In genomic region chr4:77465271-77465670, GRCh38 we compare ENCODE assay signal across 9 cellular contexts.
DNase-seq lines count a peak whose midpoint lies in the region; ATAC-seq and TF ChIP-seq lines count a peak whose summit lies in the region.
"Had no signal": no experiment of that assay in that cellular context is flagged by ENCODE, and none has a peak within 500 bp of the region (broad histone marks: within the 10 kb centered on the region; RNA-seq: fewer than 3 reads in every experiment).

No MANE protein-coding gene starts in this region.

- no peak for TF ChIP-seq CTCF in NB4 (IDR thresholded peaks at IDR 0.05; ENCODE audit: low read depth, low read length)
- TF ChIP-seq CTCF in fibroblast of pulmonary artery (IDR thresholded peaks at IDR 0.05; ENCODE audit: low read length, missing control alignments): peak; percentile 49

- TF ChIP-seq POLR2A in NB4 (IDR thresholded peaks at IDR 0.05; ENCODE audit: extremely low read depth, insufficient read length): no peak

- no peak for ATAC-seq in GM21381 (IDR thresholded peaks at IDR 0.05; ENCODE audit: unreplicated experiment)

- peak; percentile 47 to 68 for DNase-seq in activated CD4-positive, alpha-beta T cell treated with anti-CD3 and anti-CD28 coated beads, Interleukin-2, amount 50 U/mL, for 48 hours
- no peak for DNase-seq in activated CD4-positive, alpha-beta T cell treated with anti-CD3 and anti-CD28 coated beads, Interleukin-2, amount 50 U/mL, for 4 hours
- peak; percentile 8 for DNase-seq in NB4 (ENCODE audit: low read depth)
- DNase-seq in fibroblast of pulmonary artery (ENCODE audit: low read depth): peak; percentile 35
- DNase-seq in stimulated activated CD8-positive, alpha-beta memory T cell treated with anti-CD3 and anti-CD28 coated beads, Interleukin-4, amount 100 ng/mL, for 48 hours: peak; percentile 56
- no peak for DNase-seq in 8988T
- no peak for DNase-seq in cerebellum (ENCODE audit: low spot score)
- DNase-seq: NCI-H526 treated with DMSO at 0.1 percent for 48 hours had no signal

- H3K4me3 ChIP-seq in NB4 (ENCODE audit: low read depth, low read length): no peak overlapping the region
- no peak overlapping the region for H3K4me3 ChIP-seq in fibroblast of pulmonary artery (replicated peaks; ENCODE audit: low read depth, low read length)

Comparison
In these comparisons a context has a peak if more than half of its experiments do, and no peak if none do; other contexts are left out.
1. DNase-seq: peak in activated CD4-positive, alpha-beta T cell treated with anti-CD3 and anti-CD28 coated beads, Interleukin-2, amount 50 U/mL, for 48 hours (2 of 2), NB4 (single experiment), fibroblast of pulmonary artery (single experiment) and stimulated activated CD8-positive, alpha-beta memory T cell treated with anti-CD3 and anti-CD28 coated beads, Interleukin-4, amount 100 ng/mL, for 48 hours (single experiment); none in activated CD4-positive, alpha-beta T cell treated with anti-CD3 and anti-CD28 coated beads, Interleukin-2, amount 50 U/mL, for 4 hours (0 of 2), 8988T (single experiment) and cerebellum (single experiment).